ENCODE assay signal across 28 cellular contexts in genomic region chr2:83106853-83107252, GRCh38.
"Had no signal": no experiment of that assay in that cellular context is flagged by ENCODE, and none has a peak within 500 bp of the region (broad histone marks: within the 10 kb centered on the region; RNA-seq: fewer than 3 reads in every experiment).

No MANE protein-coding gene starts in this region.

- H3K9ac ChIP-seq: neural progenitor cell, parathyroid adenoma had no signal

- H2AFZ ChIP-seq: neural progenitor cell, parathyroid adenoma had no signal

- H3K36me3 ChIP-seq: neural progenitor cell, ovary, spleen, suprapubic skin, tibial artery, transverse colon, upper lobe of right lung, uterus had no signal

- DNase-seq: natural killer cell; occipital lobe; ovary; posterior cingulate gyrus; psoas muscle; right cardiac atrium; spleen; stimulated activated CD4-positive, alpha-beta T cell treated with anti-CD3 and anti-CD28 coated beads, Interleukin-12 subunit alpha, Interleukin-12 subunit beta, amount 100 ng/mL, for 4 hours; stimulated activated CD4-positive, alpha-beta T cell treated with anti-CD3 and anti-CD28 coated beads, Interleukin-1b, Interleukin-23, amount 100 ng/mL, for 48 hours; stimulated activated CD4-positive, alpha-beta T cell treated with anti-CD3 and anti-CD28 coated beads, Interleukin-4, amount 100 ng/mL, for 1 hour; stimulated activated CD4-positive, alpha-beta T cell treated with anti-CD3 and anti-CD28 coated beads, Interleukin-4, amount 100 ng/mL, for 4 hours; stimulated activated CD8-positive, alpha-beta memory T cell treated with anti-CD3 and anti-CD28 coated beads, Interleukin-4, amount 100 ng/mL, for 48 hours; stimulated activated naive CD4-positive, alpha-beta T cell; stimulated activated naive CD8-positive, alpha-beta T cell treated with anti-CD3 and anti-CD28 coated beads, Interleukin-15, amount 100 ng/mL, for 72 hours; stimulated activated naive CD8-positive, alpha-beta T cell treated with anti-CD3 and anti-CD28 coated beads, Interleukin-15, Interleukin-2, amounts not matched to agents 100 U/mL and 50 U/mL, for 24 hours; substantia nigra; testis; tibial artery; transverse colon; upper lobe of right lung; uterus had no signal

- H3K4me3 ChIP-seq: neural progenitor cell, ovary, psoas muscle, skin epidermis, smooth muscle cell, spleen, suprapubic skin, testis, tibial artery, transverse colon, upper lobe of right lung, uterus had no signal

- H3K9me3 ChIP-seq: ovary, psoas muscle, suprapubic skin, testis, tibial artery, transverse colon, upper lobe of right lung, uterus had no signal

- H3K4me2 ChIP-seq: neural progenitor cell, smooth muscle cell had no signal

- H3K79me2 ChIP-seq: parathyroid adenoma had no signal

- H3K27ac ChIP-seq: neural progenitor cell, ovary, parathyroid adenoma, psoas muscle, skin epidermis, spleen, suprapubic skin, testis, tibial artery, transverse colon, upper lobe of right lung, uterus had no signal

- ATAC-seq: natural killer cell; psoas muscle; right cardiac atrium; sciatic nerve; stimulated activated memory B cell treated with anti-CD40 and anti-IgM and Interleukin-4, amounts not matched to agents 10 μg/mL and 1 μg/mL and 100 μg/mL, for 72 hours; stimulated activated naive CD8-positive, alpha-beta T cell treated with anti-CD3 and anti-CD28 coated beads, Interleukin-15, amount 100 ng/mL, for 72 hours; stimulated activated naive CD8-positive, alpha-beta T cell treated with anti-CD3 and anti-CD28 coated beads, Interleukin-15, Interleukin-2, amounts not matched to agents 100 U/mL and 50 U/mL, for 24 hours; upper lobe of right lung had no signal

- H3K27me3 ChIP-seq: neural progenitor cell, ovary, spleen, suprapubic skin, testis, tibial artery, transverse colon, upper lobe of right lung, uterus had no signal

- H3K4me1 ChIP-seq: neural progenitor cell, parathyroid adenoma, psoas muscle, spleen, suprapubic skin, tibial artery, transverse colon, upper lobe of right lung, uterus had no signal
